ENCODE assay signal across 11 cellular contexts in genomic region chr5:36658016-36658415, GRCh38. TPM values are rescaled to one million over a fixed set of nuclear protein-coding genes. Genes with fewer than 3 reads are reported as not detected.
DNase-seq lines count a peak whose midpoint lies in the region; ATAC-seq, FAIRE-seq and TF ChIP-seq lines count a peak whose summit lies in the region.
"Had no signal": no experiment of that assay in that cellular context is flagged by ENCODE, and none has a peak within 500 bp of the region (broad histone marks: within the 10 kb centered on the region; RNA-seq: fewer than 3 reads in every experiment).

No MANE protein-coding gene starts in this region.

- WGBS in IMR-90 (ENCODE audit: extremely low coverage in 2 of 2, insufficient read length in 1 of 2), 2 experiments, result 76% methylated on average over 3 of the region's 6 CpGs; no CpG with 5 or more reads in 1 of the 2 experiments

- FAIRE-seq in GM12892 (lab: Jason Lieb, UNC), result no peak
- FAIRE-seq: HepG2 had no signal

- peak overlapping the region; percentile 65 for H2AFZ ChIP-seq in IMR-90 (replicated peaks; ENCODE audit: low read length, poor library complexity)

- CTCF ChIA-PET in IMR-90 (lab: Yijun Ruan, JAX), result no interaction called here

- H3K23ac ChIP-seq in IMR-90 (ENCODE audit: low read depth, low read length), result peak overlapping the region; percentile 39; the same call in 1 of the 2 replicates

- peak overlapping the region; percentile 67 for H2BK15ac ChIP-seq in IMR-90 (ENCODE audit: low read depth, low read length)

- no peak overlapping the region for H2AK9ac ChIP-seq in IMR-90 (replicated peaks; ENCODE audit: low read depth, low read length, poor library complexity)

- H2BK5ac ChIP-seq in IMR-90 (ENCODE audit: low read depth, low read length, poor library complexity, severe bottlenecking), result peak overlapping the region; percentile 41

- peaks cover 5% of the 10 kb centered on the region for H3K4me1 ChIP-seq in IMR-90 (ENCODE audit: control insufficient read depth, insufficient read depth, low read length)
- peaks cover 0 to 7% of the 10 kb centered on the region in 2 donors for H3K4me1 ChIP-seq in muscle layer of duodenum (ENCODE audit: control insufficient read depth in 1 of 2, insufficient read depth in 2 of 2, low read length in 2 of 2)

- H4K91ac ChIP-seq in IMR-90 (ENCODE audit: insufficient read depth, low read depth, low read length), result peak overlapping the region; percentile 12; the same call in 1 of the 2 replicates

- H3K9me3 ChIP-seq in IMR-90 (ENCODE audit: control insufficient read depth, insufficient read depth, low read length) (no peaks in the 10 kb centered on the region), muscle layer of duodenum (ENCODE audit: control insufficient read depth in 1 of 2, low read length in 2 of 2) (no peaks in the 10 kb centered on the region)

- no peaks in the 10 kb centered on the region for H4K20me1 ChIP-seq in IMR-90 (ENCODE audit: insufficient read depth, low read length)

- peak overlapping the region; percentile 68 for H3K14ac ChIP-seq in IMR-90 (replicated peaks; ENCODE audit: low read depth, low read length)

- H3K18ac ChIP-seq in IMR-90 (ENCODE audit: low read depth, low read length), result peak overlapping the region; percentile 57

- no peak for TF ChIP-seq POLR2A in IMR-90 (IDR thresholded peaks at IDR 0.05; ENCODE audit: low read depth, low read length)
- TF ChIP-seq POLR2A in GM12892 (IDR thresholded peaks at IDR 0.05; ENCODE audit: low read depth, low read length), result no peak

- in situ Hi-C loops in IMR-90 (cut with MboI; ENCODE audit: low sequenced_read_pairs), result no loop called here

- no peak for TF ChIP-seq CTCF in IMR-90 (conservative IDR thresholded peaks at IDR 0.05; ENCODE audit: low read depth, low read length)

- H4K8ac ChIP-seq in IMR-90 (ENCODE audit: low read depth in 2 of 2, low read length in 2 of 2), result peak overlapping the region; percentile 14 to 42; a peak in 2 of 4 replicates

- no peak overlapping the region for H3K4me2 ChIP-seq in IMR-90 (ENCODE audit: low read depth, low read length)

- no peaks in the 10 kb centered on the region for H3K79me1 ChIP-seq in IMR-90 (ENCODE audit: low read depth in 1 of 2, low read length in 2 of 2)

- peak overlapping the region; percentile 47 for H3K27ac ChIP-seq in IMR-90 (ENCODE audit: insufficient read depth, low read length)
- peak overlapping the region; percentile 57 for H3K27ac ChIP-seq in cingulate gyrus (ENCODE audit: low read depth, low read length)
- peak overlapping the region; percentile 34 for H3K27ac ChIP-seq in muscle layer of duodenum (ENCODE audit: low read length)

- DNase-seq in A172 (ENCODE audit: low spot score) (peak; percentile 21), IMR-90 (peak; percentile 10), NCI-H446 treated with DMSO at 0.1 percent for 48 hours (lab: John Stamatoyannopoulos, UW) (no peak), GM12892 (ENCODE audit: insufficient read length) (no peak)
- DNase-seq: immature natural killer cell, NCI-H1930 had no signal

- TF ChIP-seq RAD21 in IMR-90 (IDR thresholded peaks at IDR 0.05; ENCODE audit: low read length), result no peak

- H2BK120ac ChIP-seq in IMR-90 (ENCODE audit: low read depth, low read length), result peak overlapping the region; percentile 80; the same call in 1 of the 2 replicates

- BruUV-seq in IMR-90 (replicated peaks; lab: Mats Ljungman, UMichigan), result no TSS peak

- ATAC-seq in IMR-90 (ENCODE audit: low read depth), result peak; percentile 3; the same call in 1 of the 2 replicates
- no peak for ATAC-seq in HG02973 (IDR thresholded peaks at IDR 0.05; ENCODE audit: unreplicated experiment)
- ATAC-seq in GM18502 (IDR thresholded peaks at IDR 0.05; ENCODE audit: poor library complexity, unreplicated experiment), result no peak
- ATAC-seq: HepG2 had no signal

- H3K56ac ChIP-seq in IMR-90 (ENCODE audit: extremely low read depth, insufficient read depth, low read length), result peak overlapping the region; percentile 45

- dilution Hi-C loops in IMR-90 (cut with HindIII; ENCODE audit: low sequenced_read_pairs, unreplicated experiment), result no loop called here

- no peak overlapping the region for H3K9ac ChIP-seq in IMR-90 (ENCODE audit: low read depth, low read length)

- H3K27me3 ChIP-seq in IMR-90 (ENCODE audit: control insufficient read depth, insufficient read depth, low read length) (no peaks in the 10 kb centered on the region), muscle layer of duodenum (ENCODE audit: low read depth, low read length) (no peaks in the 10 kb centered on the region)

- H4K5ac ChIP-seq in IMR-90 (ENCODE audit: low read depth, low read length), result peak overlapping the region; percentile 25

- H3K9me1 ChIP-seq in IMR-90 (ENCODE audit: insufficient read depth, low read length), result peaks cover 14% of the 10 kb centered on the region; the same call in 1 of the 2 replicates

- H2AK5ac ChIP-seq in IMR-90 (ENCODE audit: low read depth, low read length), result peak overlapping the region; percentile 32

- POLR2A ChIA-PET in IMR-90 (lab: Charles Lee; ENCODE audit: unreplicated experiment), result no interaction called here

- intact Hi-C loops in IMR-90 (cut with micrococcal nuclease), result no loop called here

- peak overlapping the region; percentile 69; the same call in 1 of the 2 replicates for H3K4ac ChIP-seq in IMR-90 (ENCODE audit: low read depth, low read length)

- H2BK20ac ChIP-seq in IMR-90 (ENCODE audit: low read depth, low read length), result peak overlapping the region; percentile 52; the same call in 1 of the 2 replicates

- H3K36me3 ChIP-seq in IMR-90 (ENCODE audit: control insufficient read depth, insufficient read depth, low read length), result no peaks in the 10 kb centered on the region
- H3K36me3 ChIP-seq in muscle layer of duodenum (ENCODE audit: control insufficient read depth in 1 of 2, insufficient read depth in 2 of 2, low read length in 2 of 2), result no peaks in the 10 kb centered on the region

- H3K4me3 ChIP-seq in IMR-90 (ENCODE audit: insufficient read depth, low read depth, low read length) (no peak overlapping the region), muscle layer of duodenum (ENCODE audit: low read depth in 1 of 2, low read length in 2 of 2) (no peak overlapping the region)

TF ChIP-seq in IMR-90, 13 proteins besides CTCF, POLR2A, EP300 and RAD21:
- TF ChIP-seq ELK1 (IDR thresholded peaks at IDR 0.05; ENCODE audit: borderline replicate concordance, low read depth, low read length) (no peak), NFE2L2 (IDR thresholded peaks at IDR 0.05; ENCODE audit: low read depth, low read length) (no peak), RCOR1 (IDR thresholded peaks at IDR 0.05; ENCODE audit: insufficient replicate concordance, low read length) (no peak), CHD1 (IDR thresholded peaks at IDR 0.05; ENCODE audit: low read depth, low read length) (no peak), FOS (IDR thresholded peaks at IDR 0.05; ENCODE audit: low read depth, low read length) (no peak), BHLHE40 (IDR thresholded peaks at IDR 0.05; ENCODE audit: low read depth, low read length) (no peak), SMC3 (IDR thresholded peaks at IDR 0.05; ENCODE audit: low read depth, low read length) (no peak), MAZ (IDR thresholded peaks at IDR 0.05; ENCODE audit: borderline replicate concordance, low read depth, low read length) (no peak)

RNA-seq across cellular contexts. Expression of gene SLC1A3, which starts 51.6 kb away (rescaled TPM):
- not detected in 2 replicates for total RNA-seq in A172 (2014; rRNA removed; shearing (Covaris generic))
- total RNA-seq in IMR-90 (2012; rRNA removed), result 0.56 and 1.3 TPM in 2 replicates
- polyA plus RNA-seq in IMR-90 (2012; rRNA removed), result 0.13 and 0.27 TPM in 2 replicates
- polyA plus RNA-seq in IMR-90 (2012; cell fraction: cytosol; rRNA removed), result 0.01 and 0.16 TPM in 2 replicates
- 1.4 and 1.9 TPM in 2 replicates for polyA plus RNA-seq in IMR-90 (2012; cell fraction: nucleus; rRNA removed; ENCODE audit: low replicate concordance)
- not detected for polyA plus RNA-seq in GM12892 (2012; ENCODE audit: missing spikeins)
- total RNA-seq: HepG2 had no signal

Comparison
In these comparisons a context has a peak if more than half of its experiments do, and no peak if none do; other contexts are left out.
1. DNase-seq: peak in A172 (single experiment) and IMR-90 (single experiment); none in NCI-H446 treated with DMSO at 0.1 percent for 48 hours (single experiment) and GM12892 (single experiment).
2. Peak in every context shown above with its lines, with median percentiles within 50 percentile points of each other: H3K27ac ChIP-seq.